8 cellular contexts compared by ENCODE assay signal in the genomic region with DNA sequence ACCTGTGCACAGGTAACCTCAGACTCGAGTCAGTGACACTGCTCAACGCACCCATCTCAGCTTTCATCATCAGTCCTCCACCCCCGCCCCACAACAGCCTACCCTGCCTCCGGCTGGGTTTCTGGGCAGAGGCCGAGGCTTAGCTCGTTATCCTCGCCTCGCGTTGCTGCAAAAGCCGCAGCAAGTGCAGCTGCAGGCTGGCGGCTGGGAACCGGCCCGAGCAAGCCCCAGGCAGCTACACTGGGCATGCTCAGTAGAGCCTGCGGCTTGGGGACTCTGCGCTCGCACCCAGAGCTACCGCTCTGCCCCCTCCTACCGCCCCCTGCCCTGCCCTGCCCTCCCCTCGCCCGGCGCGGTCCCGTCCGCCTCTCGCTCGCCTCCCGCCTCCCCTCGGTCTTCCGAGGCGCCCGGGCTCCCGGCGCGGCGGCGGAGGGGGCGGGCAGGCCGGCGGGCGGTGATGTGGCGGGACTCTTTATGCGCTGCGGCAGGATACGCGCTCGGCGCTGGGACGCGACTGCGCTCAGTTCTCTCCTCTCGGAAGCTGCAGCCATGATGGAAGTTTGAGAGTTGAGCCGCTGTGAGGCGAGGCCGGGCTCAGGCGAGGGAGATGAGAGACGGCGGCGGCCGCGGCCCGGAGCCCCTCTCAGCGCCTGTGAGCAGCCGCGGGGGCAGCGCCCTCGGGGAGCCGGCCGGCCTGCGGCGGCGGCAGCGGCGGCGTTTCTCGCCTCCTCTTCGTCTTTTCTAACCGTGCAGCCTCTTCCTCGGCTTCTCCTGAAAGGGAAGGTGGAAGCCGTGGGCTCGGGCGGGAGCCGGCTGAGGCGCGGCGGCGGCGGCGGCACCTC. TPM values are rescaled to one million over a fixed set of nuclear protein-coding genes. Genes with fewer than 3 reads are reported as not detected.
DNase-seq lines count a peak whose midpoint lies in the region; ATAC-seq and TF ChIP-seq lines count a peak whose summit lies in the region.

A gene with protein sequence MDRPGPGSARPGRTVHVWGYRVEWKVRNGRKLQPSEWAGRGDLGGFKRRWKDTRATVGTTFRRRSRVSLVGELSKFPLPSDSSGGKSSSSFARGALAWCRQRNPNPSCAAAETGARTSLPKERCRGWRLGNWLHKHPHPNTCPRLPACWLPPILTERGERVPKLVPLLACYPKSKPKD (minus strand): TSS at position 432 of the 842 bp plus-strand sequence. CDS start 1,046 bp downstream, outside the sequence.
A gene (plus strand): TSS at position 524 of the 842 bp plus-strand sequence. CDS start 845 bp downstream, outside the sequence.

- H3K27me3 Mint-ChIP-seq in CD4-positive, CD25-positive, alpha-beta regulatory T cell: peaks cover 16% of the 10 kb centered on the region
- H3K27me3 Mint-ChIP-seq in endodermal cell (ENCODE audit: insufficient read depth): peaks cover 5% of the 10 kb centered on the region
- no peaks in the 10 kb centered on the region for H3K27me3 Mint-ChIP-seq in mesothelial cell of epicardium (ENCODE audit: low read depth)

- H3K9me3 Mint-ChIP-seq in CD4-positive, CD25-positive, alpha-beta regulatory T cell: peaks cover 0 to 3% (median 0%) of the 10 kb centered on the region in 7 donors
- no peaks in the 10 kb centered on the region for H3K9me3 Mint-ChIP-seq in endodermal cell
- H3K9me3 Mint-ChIP-seq in mesothelial cell of epicardium: no peaks in the 10 kb centered on the region

- 0% methylated on average over 5 to 84 of the region's 88 CpGs for WGBS in endodermal cell (ENCODE audit: insufficient coverage in 1 of 2, insufficient read length in 1 of 2), 2 experiments

- peaks cover 28 to 44% (median 37%) of the 10 kb centered on the region in 4 donors for H3K4me1 Mint-ChIP-seq in CD4-positive, CD25-positive, alpha-beta regulatory T cell
- H3K4me1 Mint-ChIP-seq in endodermal cell (peaks cover 31% of the 10 kb centered on the region), mesothelial cell of epicardium (peaks cover 40% of the 10 kb centered on the region)

- ATAC-seq in CD4-positive, CD25-positive, alpha-beta regulatory T cell (ENCODE audit: low read depth in 2 of 2): peak; percentile 33 to 38
- ATAC-seq in GM19452 (IDR thresholded peaks at IDR 0.05; ENCODE audit: unreplicated experiment): peak; percentile 38

- peaks cover 4% of the 10 kb centered on the region for H3K36me3 Mint-ChIP-seq in CD4-positive, CD25-positive, alpha-beta regulatory T cell
- H3K36me3 Mint-ChIP-seq in endodermal cell (ENCODE audit: low read depth) (no peaks in the 10 kb centered on the region), mesothelial cell of epicardium (no peaks in the 10 kb centered on the region)

- peak within 1 kb of the TSS; percentile 97 to 98 (median 98) for H3K4me3 Mint-ChIP-seq in CD4-positive, CD25-positive, alpha-beta regulatory T cell
- peak within 1 kb of the TSS; percentile 90 for H3K4me3 Mint-ChIP-seq in endodermal cell
- peak within 1 kb of the TSS; percentile 91 for H3K4me3 Mint-ChIP-seq in mesothelial cell of epicardium

- H3K36me3 ChIP-seq in CD4-positive, CD25-positive, alpha-beta regulatory T cell (ENCODE audit: control insufficient read depth, insufficient read depth, low read length): no peaks in the 10 kb centered on the region
- no peaks in the 10 kb centered on the region for H3K36me3 ChIP-seq in endodermal cell (ENCODE audit: control insufficient read depth, insufficient read depth, low read length)

- DNase-seq in CD4-positive, CD25-positive, alpha-beta regulatory T cell: peak; percentile 75 to 89 (median 83)
- DNase-seq in HT1080 (ENCODE audit: low read depth) (peak; percentile 78), NOMO-1 treated with DMSO at 0.1 percent for 48 hours (lab: John Stamatoyannopoulos, UW; ENCODE audit: unreplicated experiment) (peak; percentile 80), endodermal cell (peak; percentile 95), mesothelial cell of epicardium (ENCODE audit: low spot score in 2 of 2, unreplicated experiment in 2 of 2) (peak; percentile 80 to 91)
- DNase-seq in activated CD8-positive, alpha-beta memory T cell treated with anti-CD3 and anti-CD28 coated beads, Interleukin-2, amount 50 U/mL, for 4 hours: peak; percentile 79
- DNase-seq in stimulated activated CD8-positive, alpha-beta memory T cell treated with anti-CD3 and anti-CD28 coated beads, Interleukin-15, amount 100 ng/mL, for 1 hour (ENCODE audit: low read depth): peak; percentile 60

- H3K27ac ChIP-seq in CD4-positive, CD25-positive, alpha-beta regulatory T cell (ENCODE audit: insufficient read depth, low read length, poor library complexity, severe bottlenecking): peak within 1 kb of the TSS; percentile 90
- peak within 1 kb of the TSS; percentile 90 for H3K27ac ChIP-seq in endodermal cell (ENCODE audit: low read depth, low read length)

- peak within 1 kb of the TSS; percentile 99 for H3K4me3 ChIP-seq in CD4-positive, CD25-positive, alpha-beta regulatory T cell (ENCODE audit: low read depth, low read length)
- H3K4me3 ChIP-seq in endodermal cell (ENCODE audit: low read length): peak within 1 kb of the TSS; percentile 98

- H3K27me3 ChIP-seq in CD4-positive, CD25-positive, alpha-beta regulatory T cell (ENCODE audit: control insufficient read depth, insufficient read depth, low read length): no peaks in the 10 kb centered on the region
- H3K27me3 ChIP-seq in endodermal cell (ENCODE audit: control insufficient read depth, insufficient read depth, low read length, poor library complexity, severe bottlenecking): no peaks in the 10 kb centered on the region

- peak within 1 kb of the TSS; percentile 96 to 99 (median 97) for H3K27ac Mint-ChIP-seq in CD4-positive, CD25-positive, alpha-beta regulatory T cell
- peak within 1 kb of the TSS; percentile 96 for H3K27ac Mint-ChIP-seq in endodermal cell
- peak within 1 kb of the TSS; percentile 96 for H3K27ac Mint-ChIP-seq in mesothelial cell of epicardium

- peak within 1 kb of the TSS; percentile 88 for H3K9ac ChIP-seq in endodermal cell (ENCODE audit: extremely low read depth, low read length, poor library complexity, severe bottlenecking)

- TF ChIP-seq CTCF in endodermal cell (conservative IDR thresholded peaks at IDR 0.05) (no peak), mesothelial cell of epicardium (IDR thresholded peaks at IDR 0.05; ENCODE audit: unreplicated experiment) (no peak)

- peaks cover 52% of the 10 kb centered on the region for H3K4me1 ChIP-seq in CD4-positive, CD25-positive, alpha-beta regulatory T cell (ENCODE audit: control insufficient read depth, insufficient read depth, low read length, poor library complexity, severe bottlenecking)
- H3K4me1 ChIP-seq in endodermal cell (ENCODE audit: control insufficient read depth, insufficient read depth, low read length): peaks cover 5% of the 10 kb centered on the region

- no peaks in the 10 kb centered on the region for H3K9me3 ChIP-seq in CD4-positive, CD25-positive, alpha-beta regulatory T cell (ENCODE audit: control insufficient read depth in 2 of 2, low read length in 2 of 2)
- no peaks in the 10 kb centered on the region for H3K9me3 ChIP-seq in endodermal cell (ENCODE audit: control insufficient read depth, low read length)

RNA-seq across cellular contexts. Expression of the first gene that starts in this region (rescaled TPM):
- total RNA-seq in CD4-positive, CD25-positive, alpha-beta regulatory T cell: 0.54 TPM
- polyA plus RNA-seq in CD4-positive, CD25-positive, alpha-beta regulatory T cell: under 1 TPM; 0.05 to 0.67 (median 0.17) TPM
- total RNA-seq in HT1080 (2014; rRNA removed; shearing (Covaris generic)): 0.40 and 0.77 TPM in 2 replicates
- 1.2 and 1.4 TPM in 2 replicates for polyA plus RNA-seq in HT1080 (2015; cell fraction: cytosol; rRNA removed)
- polyA plus RNA-seq in HT1080 (2015; cell fraction: nucleus; rRNA removed): 0.59 and 1.0 TPM in 2 replicates
- total RNA-seq in endodermal cell (under 1 TPM; 0.49 to 0.51 TPM), mesothelial cell of epicardium (1.1 to 1.2 TPM (median 1.2 TPM) in 3 replicates)
- polyA plus RNA-seq in endodermal cell (2013, experiment 1 of 2): 0.78 TPM
- polyA plus RNA-seq in endodermal cell (2013, experiment 2 of 2): 0.91 TPM

RNA-seq across cellular contexts. Expression of the second gene that starts in this region (rescaled TPM):
- total RNA-seq in CD4-positive, CD25-positive, alpha-beta regulatory T cell: 99.2 TPM
- 10 to 100 TPM; 25.9 to 31.2 (median 28.5) TPM for polyA plus RNA-seq in CD4-positive, CD25-positive, alpha-beta regulatory T cell
- 27.8 and 29.2 TPM in 2 replicates for total RNA-seq in HT1080 (2014; rRNA removed; shearing (Covaris generic))
- polyA plus RNA-seq in HT1080 (2015; cell fraction: cytosol; rRNA removed): 27.8 and 28.6 TPM in 2 replicates
- 16.5 and 21.1 TPM in 2 replicates for polyA plus RNA-seq in HT1080 (2015; cell fraction: nucleus; rRNA removed)
- total RNA-seq in endodermal cell: 10 to 100 TPM; 41.7 to 45.0 TPM
- polyA plus RNA-seq in endodermal cell (2013, experiment 1 of 2): 43.7 TPM
- polyA plus RNA-seq in endodermal cell (2013, experiment 2 of 2): 40.6 TPM
- 72.7 to 77.9 TPM (median 72.7 TPM) in 3 replicates for total RNA-seq in mesothelial cell of epicardium

Comparison
In these comparisons a context has a peak if more than half of its experiments do, and no peak if none do; other contexts are left out.
1. Peak in every context shown above with its lines: DNase-seq, ATAC-seq, H3K4me3 ChIP-seq and H3K27ac ChIP-seq.